1 cellular context compared by ENCODE assay signal in genomic region chr1:213728593-213729536, GRCh38.
TF ChIP-seq lines count a peak whose summit lies in the region.

No MANE protein-coding gene starts in this region.

TF ChIP-seq in HepG2, 621 proteins besides CTCF, POLR2A, EP300 and RAD21 (continued from another document and continues in another):
- TF ChIP-seq ZSCAN25 (CRISPR knock-in tag; IDR thresholded peaks at IDR 0.05) (no peak), ZMYM2 (CRISPR knock-in tag; IDR thresholded peaks at IDR 0.05) (peak; percentile 76), MIER3 (CRISPR knock-in tag; IDR thresholded peaks at IDR 0.05; ENCODE audit: borderline replicate concordance) (0 out of 2 replicates have a peak, but pooled peaks have one; percentile 31), HNF4G (IDR thresholded peaks at IDR 0.05; ENCODE audit: borderline replicate concordance, low read depth, low read length) (peak; percentile 78), HNF4G (CRISPR knock-in tag; IDR thresholded peaks at IDR 0.05; ENCODE audit: borderline replicate concordance, low read depth) (peak; percentile 63; the same call in 1 of the 2 replicates), SOX5 (CRISPR knock-in tag; IDR thresholded peaks at IDR 0.05; ENCODE audit: borderline replicate concordance) (peak; percentile 44; the same call in 1 of the 2 replicates), SOX6 (IDR thresholded peaks at IDR 0.05) (no peak), SOX6 (CRISPR knock-in tag; IDR thresholded peaks at IDR 0.05) (peak; percentile 82), TBX2 (CRISPR knock-in tag; IDR thresholded peaks at IDR 0.05; ENCODE audit: borderline replicate concordance) (peak; percentile 72; the same call in 1 of the 2 replicates), HNF4A (CRISPR knock-in tag; IDR thresholded peaks at IDR 0.05) (peak; percentile 90), SMARCE1 (IDR thresholded peaks at IDR 0.05; ENCODE audit: borderline replicate concordance) (no peak), ZNF784 (CRISPR knock-in tag; IDR thresholded peaks at IDR 0.05; ENCODE audit: borderline replicate concordance) (no peak), ZSCAN31 (CRISPR knock-in tag; IDR thresholded peaks at IDR 0.05; ENCODE audit: low read depth) (peak; percentile 50; the same call in 1 of the 2 replicates), NR2F6 (IDR thresholded peaks at IDR 0.05) (peak; percentile 90), NR2F6 (CRISPR knock-in tag; IDR thresholded peaks at IDR 0.05) (peak; percentile 93), GATAD2A (CRISPR knock-in tag; IDR thresholded peaks at IDR 0.05) (peak; percentile 66; the same call in 1 of the 2 replicates), DRAP1 (CRISPR knock-in tag; IDR thresholded peaks at IDR 0.05) (peak; percentile 37; the same call in 1 of the 2 replicates), PITX1 (CRISPR knock-in tag; IDR thresholded peaks at IDR 0.05) (peak; percentile 53; the same call in 1 of the 2 replicates), ZNF280D (CRISPR knock-in tag; IDR thresholded peaks at IDR 0.05) (peak; percentile 22; the same call in 1 of the 2 replicates), POGZ (CRISPR knock-in tag; IDR thresholded peaks at IDR 0.05) (peak; percentile 75), ZNF331 (CRISPR knock-in tag; IDR thresholded peaks at IDR 0.05) (0 out of 2 replicates have a peak, but pooled peaks have one; percentile 26), ZNF710 (CRISPR knock-in tag; IDR thresholded peaks at IDR 0.05; ENCODE audit: borderline replicate concordance) (peak; percentile 66; the same call in 1 of the 2 replicates), FOXP1 (IDR thresholded peaks at IDR 0.05) (no peak), FOXP1 (CRISPR knock-in tag; IDR thresholded peaks at IDR 0.05) (0 out of 2 replicates have a peak, but pooled peaks have one; percentile 19), SALL1 (CRISPR knock-in tag; IDR thresholded peaks at IDR 0.05) (peak; percentile 37; the same call in 1 of the 2 replicates), HIC2 (CRISPR knock-in tag; IDR thresholded peaks at IDR 0.05; ENCODE audit: low read depth) (0 out of 2 replicates have a peak, but pooled peaks have one; percentile 25), HNF1A (IDR thresholded peaks at IDR 0.05; ENCODE audit: low read depth) (0 out of 2 replicates have a peak, but pooled peaks have one; percentile 13), HNF1A (CRISPR knock-in tag; IDR thresholded peaks at IDR 0.05; ENCODE audit: borderline replicate concordance) (peak; percentile 30; the same call in 1 of the 2 replicates), ZMYM4 (CRISPR knock-in tag; IDR thresholded peaks at IDR 0.05) (peak; percentile 82), HMG20A (CRISPR knock-in tag; IDR thresholded peaks at IDR 0.05; ENCODE audit: borderline replicate concordance) (peak; percentile 37; the same call in 1 of the 2 replicates), MAX (IDR thresholded peaks at IDR 0.05) (peak; percentile 50), BCL6 (CRISPR knock-in tag; IDR thresholded peaks at IDR 0.05) (0 out of 2 replicates have a peak, but pooled peaks have one; percentile 48), ARID4A (CRISPR knock-in tag; IDR thresholded peaks at IDR 0.05; ENCODE audit: borderline replicate concordance) (peak; percentile 29; the same call in 1 of the 2 replicates), BRD4 (CRISPR knock-in tag; IDR thresholded peaks at IDR 0.05) (no peak), ARID5B (CRISPR knock-in tag; IDR thresholded peaks at IDR 0.05) (peak; percentile 64), RXRA (CRISPR knock-in tag; IDR thresholded peaks at IDR 0.05) (no peak)
